In genomic region chr2:43513216-43513615, GRCh38 we compare ENCODE assay signal across 17 cellular contexts.
DNase-seq lines count a peak whose midpoint lies in the region; ATAC-seq, FAIRE-seq and TF ChIP-seq lines count a peak whose summit lies in the region.
"Had no signal": no experiment of that assay in that cellular context is flagged by ENCODE, and none has a peak within 500 bp of the region (broad histone marks: within the 10 kb centered on the region; RNA-seq: fewer than 3 reads in every experiment).

No MANE protein-coding gene starts in this region.

- intact Hi-C loops in sciatic nerve (cut with DNase I): no loop called here
- intact Hi-C loops in pancreas (cut with DNase I): no loop called here

- FAIRE-seq in pancreas (lab: Jason Lieb, UNC): no peak

- no peak overlapping the region for H3K27ac ChIP-seq in pancreas
- H3K27ac ChIP-seq: body of pancreas, PC-9, psoas muscle had no signal

- TF ChIP-seq CTCF in HFFc6 (IDR thresholded peaks at IDR 0.05) (no peak), progenitor cell of endocrine pancreas (IDR thresholded peaks at IDR 0.05; ENCODE audit: unreplicated experiment) (no peak), pancreas (IDR thresholded peaks at IDR 0.05) (no peak)

- ATAC-seq in GM18520 (IDR thresholded peaks at IDR 0.05; ENCODE audit: unreplicated experiment) (peak; percentile 47), sciatic nerve (peak; percentile 31), pancreas (no peak)
- ATAC-seq: body of pancreas; CD8-positive, alpha-beta T cell; HCT116; left colon had no signal

- DNase-seq in HFFc6 (peak; percentile 29), adipocyte (ENCODE audit: low read depth) (peak; percentile 50), sciatic nerve (ENCODE audit: low spot score) (no peak), A172 (ENCODE audit: low spot score) (no peak), progenitor cell of endocrine pancreas (ENCODE audit: low spot score, unreplicated experiment) (no peak), pancreas (no peak)
- DNase-seq in stimulated activated CD4-positive, alpha-beta T cell treated with anti-CD3 and anti-CD28 coated beads, Interleukin-4, amount 100 ng/mL, for 4 hours: no peak
- DNase-seq: activated CD8-positive, alpha-beta memory T cell treated with anti-CD3 and anti-CD28 coated beads, Interleukin-2, amount 50 U/mL, for 4 hours; body of pancreas; CD8-positive, alpha-beta T cell; left colon; NCI-H1694 treated with DMSO at 0.1 percent for 48 hours; PC-9; psoas muscle; T-helper 9 cell had no signal

- H3K9me3 Mint-ChIP-seq in HFFc6 (no peaks in the 10 kb centered on the region), progenitor cell of endocrine pancreas (ENCODE audit: low read depth) (no peaks in the 10 kb centered on the region)
- H3K9me3 Mint-ChIP-seq: CD8-positive, alpha-beta T cell had no signal

- peaks cover 8% of the 10 kb centered on the region for H3K36me3 Mint-ChIP-seq in HFFc6 (ENCODE audit: low read depth)
- H3K36me3 Mint-ChIP-seq in progenitor cell of endocrine pancreas (ENCODE audit: insufficient read depth): peaks cover 2% of the 10 kb centered on the region

- H3K27me3 Mint-ChIP-seq in HFFc6 (ENCODE audit: insufficient read depth) (no peaks in the 10 kb centered on the region), progenitor cell of endocrine pancreas (no peaks in the 10 kb centered on the region)

- H3K9me3 ChIP-seq in adipocyte (ENCODE audit: control insufficient read depth, low read length) (no peaks in the 10 kb centered on the region), pancreas (no peaks in the 10 kb centered on the region)
- H3K9me3 ChIP-seq: body of pancreas, psoas muscle had no signal

- no peaks in the 10 kb centered on the region for H3K36me3 ChIP-seq in adipocyte (ENCODE audit: control insufficient read depth, insufficient read depth, low read length, severe bottlenecking)
- no peaks in the 10 kb centered on the region for H3K36me3 ChIP-seq in pancreas

- peaks cover 27% of the 10 kb centered on the region for H3K4me1 Mint-ChIP-seq in HFFc6 (ENCODE audit: low read depth)
- no peaks in the 10 kb centered on the region for H3K4me1 Mint-ChIP-seq in progenitor cell of endocrine pancreas (ENCODE audit: low read depth)

- H3K27me3 ChIP-seq in adipocyte (replicated peaks; ENCODE audit: control insufficient read depth, insufficient read depth, low read length): no peaks in the 10 kb centered on the region
- H3K27me3 ChIP-seq in pancreas: no peaks in the 10 kb centered on the region
- H3K27me3 ChIP-seq: body of pancreas had no signal

- H3K4me1 ChIP-seq in adipocyte (ENCODE audit: control insufficient read depth, insufficient read depth, low read length): peaks cover 37% of the 10 kb centered on the region
- peaks cover 7 to 19% (median 12%) of the 10 kb centered on the region in 3 donors for H3K4me1 ChIP-seq in pancreas

- H3K4me3 Mint-ChIP-seq in HFFc6 (no peak overlapping the region), progenitor cell of endocrine pancreas (ENCODE audit: low read depth) (no peak overlapping the region)
- H3K4me3 Mint-ChIP-seq: CD8-positive, alpha-beta T cell had no signal

- H3K27ac Mint-ChIP-seq in HFFc6 (peak overlapping the region; percentile 32; the same call in 1 of the 2 replicates), progenitor cell of endocrine pancreas (no peak overlapping the region)
- H3K27ac Mint-ChIP-seq: CD8-positive, alpha-beta T cell had no signal

- H3K4me3 ChIP-seq in adipocyte (ENCODE audit: low read length) (no peak overlapping the region), pancreas (no peak overlapping the region)
- H3K4me3 ChIP-seq: body of pancreas, PC-9, psoas muscle had no signal

- H3K9ac ChIP-seq in adipocyte (ENCODE audit: low read length): peak overlapping the region; percentile 34

Comparison
In these comparisons a context has a peak if more than half of its experiments do, and no peak if none do; other contexts are left out.
1. ATAC-seq: peak in GM18520 (single experiment) and sciatic nerve (single experiment); none in pancreas (0 of 4).
2. DNase-seq: peak in HFFc6 (single experiment) and adipocyte (single experiment); none in sciatic nerve (single experiment), A172 (single experiment), stimulated activated CD4-positive, alpha-beta T cell treated with anti-CD3 and anti-CD28 coated beads, Interleukin-4, amount 100 ng/mL, for 4 hours (0 of 2), progenitor cell of endocrine pancreas (single experiment) and pancreas (0 of 6).